8 cellular contexts compared by ENCODE assay signal in the genomic region with DNA sequence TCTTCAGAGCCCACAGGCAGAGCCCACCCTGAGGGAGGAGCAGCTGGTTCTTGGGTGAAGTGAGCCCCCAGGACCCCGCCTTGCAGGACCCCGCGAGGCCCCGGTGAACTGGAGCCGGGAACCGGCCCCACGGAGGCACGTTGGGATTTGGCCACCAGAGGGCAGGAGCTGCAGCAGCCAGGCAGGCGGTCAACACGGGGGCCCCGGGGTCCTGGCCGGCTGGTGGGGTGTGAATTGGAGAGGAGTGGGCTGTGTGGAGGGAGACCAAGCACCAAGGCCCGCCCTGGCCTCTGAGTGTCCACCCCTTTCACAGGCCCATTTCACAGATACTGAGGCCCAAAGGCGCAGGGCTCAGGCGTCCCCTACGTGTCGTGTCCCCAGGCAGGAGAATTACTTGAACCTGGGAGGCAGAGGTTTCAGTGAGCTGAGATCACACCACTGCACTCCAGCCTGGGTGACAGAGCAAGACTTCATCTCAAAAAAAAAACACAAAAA. TPM values are rescaled to one million over a fixed set of nuclear protein-coding genes. Genes with fewer than 3 reads are reported as not detected.
DNase-seq lines count a peak whose midpoint lies in the region; ATAC-seq and TF ChIP-seq lines count a peak whose summit lies in the region.

No MANE protein-coding gene starts in this region.

- H3K9me2 ChIP-seq in Loucy (replicated peaks; ENCODE audit: low read depth, low read length), result no peaks in the 10 kb centered on the region

- H3K27ac ChIP-seq in coronary artery (no peak overlapping the region), mesenchymal stem cell (ENCODE audit: low read length, poor library complexity, severe bottlenecking) (no peak overlapping the region)

- TF ChIP-seq CTCF in GM10248 (IDR thresholded peaks at IDR 0.05; ENCODE audit: control extremely low read depth, extremely low read depth, low read depth, missing control alignments) (peak; percentile 67), Loucy (conservative IDR thresholded peaks at IDR 0.05; ENCODE audit: low read length) (peak; percentile 42), coronary artery (IDR thresholded peaks at IDR 0.05) (peak; percentile 47), osteocyte (IDR thresholded peaks at IDR 0.05) (peak; percentile 77)

- no peak overlapping the region for H3K4me3 ChIP-seq in Loucy (ENCODE audit: low read length, poor library complexity, severe bottlenecking)
- no peak overlapping the region for H3K4me3 ChIP-seq in coronary artery
- no peak overlapping the region for H3K4me3 ChIP-seq in mesenchymal stem cell (ENCODE audit: insufficient read depth in 1 of 2, low read depth in 1 of 2, low read length in 2 of 2)

- no peak overlapping the region for H3K27ac Mint-ChIP-seq in osteocyte (ENCODE audit: unreplicated experiment)

- H3K9ac ChIP-seq in Loucy (ENCODE audit: low read depth, low read length, poor library complexity, severe bottlenecking), result no peak overlapping the region
- no peak overlapping the region for H3K9ac ChIP-seq in mesenchymal stem cell (ENCODE audit: low read length)

- H3K79me1 ChIP-seq in mesenchymal stem cell (replicated peaks; ENCODE audit: low read length, poor library complexity, severe bottlenecking), result no peaks in the 10 kb centered on the region

- H3K4me1 Mint-ChIP-seq in osteocyte (ENCODE audit: unreplicated experiment), result peaks cover 6% of the 10 kb centered on the region

- DNase-seq in GM10248 (ENCODE audit: extremely low spot score) (peak; percentile 70), coronary artery (ENCODE audit: low spot score) (no peak), osteocyte (ENCODE audit: extremely low spot score, unreplicated experiment) (no peak), NCI-H2196 (lab: John Stamatoyannopoulos, UW; ENCODE audit: unreplicated experiment) (no peak), mesenchymal stem cell (no peak), GM19240 (ENCODE audit: insufficient read length, low spot score) (no peak)

- H2BK5ac ChIP-seq in mesenchymal stem cell (ENCODE audit: low read depth, low read length, poor library complexity, severe bottlenecking), result no peak overlapping the region

- no peak overlapping the region for H3K4ac ChIP-seq in mesenchymal stem cell (ENCODE audit: low read depth in 1 of 2, low read length in 2 of 2)

- no peaks in the 10 kb centered on the region for H3K27me3 Mint-ChIP-seq in osteocyte (ENCODE audit: unreplicated experiment)

- no peaks in the 10 kb centered on the region for H3K36me3 ChIP-seq in Loucy (ENCODE audit: insufficient read depth, low read length)
- no peaks in the 10 kb centered on the region for H3K36me3 ChIP-seq in mesenchymal stem cell (ENCODE audit: control insufficient read depth in 1 of 2, insufficient read depth in 2 of 2, low read depth in 1 of 2, low read length in 2 of 2)

- no peak overlapping the region for H2BK120ac ChIP-seq in mesenchymal stem cell (ENCODE audit: low read depth, low read length)

- no peak overlapping the region for H2AFZ ChIP-seq in Loucy (ENCODE audit: low read length)
- H2AFZ ChIP-seq in mesenchymal stem cell (ENCODE audit: low read depth, low read length), result no peak overlapping the region

- no peaks in the 10 kb centered on the region for H3K36me3 Mint-ChIP-seq in osteocyte (ENCODE audit: unreplicated experiment)

- H4K8ac ChIP-seq in mesenchymal stem cell (ENCODE audit: low read length), result no peak overlapping the region

- no peak overlapping the region for H4K91ac ChIP-seq in mesenchymal stem cell (ENCODE audit: low read length)

- H3K9me3 ChIP-seq in Loucy (ENCODE audit: insufficient read depth, low read depth, low read length), result no peaks in the 10 kb centered on the region
- H3K9me3 ChIP-seq in mesenchymal stem cell (ENCODE audit: control insufficient read depth, low read length), result no peaks in the 10 kb centered on the region

- H2BK12ac ChIP-seq in mesenchymal stem cell (ENCODE audit: low read length in 2 of 2), result no peak overlapping the region

- H3K4me1 ChIP-seq in Loucy (ENCODE audit: insufficient read depth, low read length, poor library complexity, severe bottlenecking), result peaks cover 16% of the 10 kb centered on the region
- peaks cover 16% of the 10 kb centered on the region for H3K4me1 ChIP-seq in mesenchymal stem cell (ENCODE audit: control insufficient read depth, insufficient read depth, low read depth, low read length)

- no peaks in the 10 kb centered on the region for H3F3A ChIP-seq in Loucy (ENCODE audit: low read depth)

- H3K27me3 ChIP-seq in Loucy (ENCODE audit: insufficient read depth, low read length, poor library complexity, severe bottlenecking), result no peaks in the 10 kb centered on the region
- H3K27me3 ChIP-seq in mesenchymal stem cell (ENCODE audit: control insufficient read depth in 1 of 2, insufficient read depth in 1 of 2, low read length in 2 of 2), result peaks cover 8 to 55% of the 10 kb centered on the region in 2 experiments

- no peaks in the 10 kb centered on the region for H4K20me1 ChIP-seq in Loucy (ENCODE audit: insufficient read depth, low read length, poor library complexity, severe bottlenecking)

- no peak overlapping the region for H2BK15ac ChIP-seq in mesenchymal stem cell (ENCODE audit: low read depth, poor library complexity, severe bottlenecking)

- CTCF ChIA-PET in GM10248 (lab: Yijun Ruan, JAX), result interaction anchor here (0.9 to 2.8 kb wide), 14 partner anchors 10 to 248 kb away, joined by 3 to 29 read pairs (median 6); a partner anchor contains a TSS

- no peak overlapping the region for H3K23ac ChIP-seq in mesenchymal stem cell (ENCODE audit: low read length in 2 of 2)

- WGBS in mesenchymal stem cell, result 61% methylated on average over 13 of the region's 17 CpGs

- POLR2A ChIA-PET in GM10248 (lab: Yijun Ruan, JAX), result no interaction called here

- H3K14ac ChIP-seq in mesenchymal stem cell (ENCODE audit: low read length in 2 of 2), result no peak overlapping the region

- no peak overlapping the region for H3K18ac ChIP-seq in mesenchymal stem cell (ENCODE audit: low read depth in 1 of 2, low read length in 2 of 2)

- H2AK5ac ChIP-seq in mesenchymal stem cell (ENCODE audit: low read length, severe bottlenecking), result no peak overlapping the region

- H3K4me3 Mint-ChIP-seq in osteocyte (ENCODE audit: unreplicated experiment), result no peak overlapping the region

- H3K79me2 ChIP-seq in Loucy (ENCODE audit: insufficient read depth, low read length), result no peaks in the 10 kb centered on the region

- no peaks in the 10 kb centered on the region for H3K9me3 Mint-ChIP-seq in osteocyte (ENCODE audit: unreplicated experiment)

- H3K4me2 ChIP-seq in Loucy (ENCODE audit: low read depth, low read length, poor library complexity, severe bottlenecking) (no peak overlapping the region), mesenchymal stem cell (ENCODE audit: low read length, poor library complexity, severe bottlenecking) (no peak overlapping the region)

- ATAC-seq in HG03342 (IDR thresholded peaks at IDR 0.05; ENCODE audit: unreplicated experiment), result no peak

RNA-seq across cellular contexts. Expression of a gene that starts 2.2 kb away (rescaled TPM):
- total RNA-seq in osteocyte, result not detected in 2 replicates
- not detected for polyA plus RNA-seq in mesenchymal stem cell (2013, experiment 1 of 2)
- not detected for polyA plus RNA-seq in mesenchymal stem cell (2013, experiment 2 of 2)

RNA-seq across cellular contexts. Expression of a gene that starts 40.1 kb away (rescaled TPM):
- 19.7 and 23.6 TPM in 2 replicates for total RNA-seq in osteocyte
- polyA plus RNA-seq in mesenchymal stem cell (2013, experiment 1 of 2), result 5.6 TPM
- 4.8 TPM for polyA plus RNA-seq in mesenchymal stem cell (2013, experiment 2 of 2)

RNA-seq across cellular contexts. Expression of a gene that starts 41.9 kb away (rescaled TPM):
- 92.5 and 94.1 TPM in 2 replicates for total RNA-seq in osteocyte
- polyA plus RNA-seq in mesenchymal stem cell (2013, experiment 1 of 2), result 46.7 TPM
- 45.2 TPM for polyA plus RNA-seq in mesenchymal stem cell (2013, experiment 2 of 2)

RNA-seq across cellular contexts. Expression of a gene that starts 42.0 kb away (rescaled TPM):
- total RNA-seq in osteocyte, result 15.8 and 18.3 TPM in 2 replicates
- polyA plus RNA-seq in mesenchymal stem cell (2013, experiment 1 of 2), result 9.7 TPM
- polyA plus RNA-seq in mesenchymal stem cell (2013, experiment 2 of 2), result 8.6 TPM

RNA-seq across cellular contexts. Expression of a gene that starts 55.2 kb away (rescaled TPM):
- 1,759 and 1,785 TPM in 2 replicates for total RNA-seq in osteocyte
- polyA plus RNA-seq in mesenchymal stem cell (2013, experiment 1 of 2), result 2,898 TPM
- 2,946 TPM for polyA plus RNA-seq in mesenchymal stem cell (2013, experiment 2 of 2)
